ENCODE assay signal across 24 cellular contexts in genomic region chr1:162343472-162343871, GRCh38. TPM values are rescaled to one million over a fixed set of nuclear protein-coding genes. Genes with fewer than 3 reads are reported as not detected.
"Had no signal": no experiment of that assay in that cellular context is flagged by ENCODE, and none has a peak within 500 bp of the region (broad histone marks: within the 10 kb centered on the region; RNA-seq: fewer than 3 reads in every experiment).

No MANE protein-coding gene starts in this region.

- H3K27me3 ChIP-seq: Peyer's patch, SJSA1 had no signal

- DNase-seq: Karpas-422, KG1, MG63, NCI-H1092, NCI-H1105 treated with DMSO at 0.1 percent for 48 hours, NCI-H1417 treated with DMSO at 0.1 percent for 48 hours, NCI-H146, NCI-H1694 treated with DMSO at 0.1 percent for 48 hours, NCI-H1930, NCI-H2081, NCI-H2107, NCI-H2227 treated with DMSO at 0.1 percent for 48 hours, NCI-H524, NCI-H526 treated with DMSO at 0.1 percent for 48 hours, NCI-H748 treated with DMSO at 0.1 percent for 48 hours, PC-3, Peyer's patch, Right ventricle myocardium superior, SIG-M5 had no signal

- H3K4me3 ChIP-seq: MG63, Peyer's patch, SJSA1, SK-N-MC had no signal

- H3K4me1 ChIP-seq: Peyer's patch had no signal

- ATAC-seq: PC-3 had no signal

- H3K36me3 ChIP-seq: MG63, Peyer's patch, SJSA1 had no signal

- H3K27ac ChIP-seq: SJSA1, SK-N-MC had no signal

- H3K9me3 ChIP-seq: Peyer's patch, SJSA1 had no signal

RNA-seq across cellular contexts. Expression of gene SPATA46, which starts 33.2 kb away (rescaled TPM):
- total RNA-seq: HT-29, NCI-H460, PC-3, Peyer's patch, Right ventricle myocardium superior, RPMI7951, SJSA1 had no signal
